ENCODE assay signal across 21 cellular contexts in the genomic region with DNA sequence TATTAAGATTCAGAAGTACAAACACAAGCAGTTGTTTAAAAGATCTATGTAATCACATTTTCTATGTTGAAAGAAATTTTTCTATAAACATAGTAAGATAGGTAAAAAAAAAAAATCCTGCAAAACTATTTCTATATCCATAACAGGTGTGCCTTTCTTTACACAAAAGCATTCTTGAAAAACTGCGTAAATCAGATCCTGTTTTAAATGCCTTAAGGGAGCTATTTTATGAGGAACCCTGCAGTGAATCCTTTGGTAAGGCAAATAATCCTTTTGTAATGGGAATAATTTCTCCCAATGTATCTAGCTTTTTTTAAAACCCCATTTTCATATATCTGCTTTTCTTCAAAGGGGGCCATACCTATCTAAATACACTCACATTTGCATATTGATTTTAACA.
A peak's percentile ranks its signal among the peaks of the same experiment; 100 is the strongest.
DNase-seq lines count a peak whose midpoint lies in the region; ATAC-seq and TF ChIP-seq lines count a peak whose summit lies in the region.
"Had no signal": no experiment of that assay in that cellular context is flagged by ENCODE, and none has a peak within 500 bp of the region (broad histone marks: within the 10 kb centered on the region; RNA-seq: fewer than 3 reads in every experiment).

No MANE protein-coding gene starts in this region.

- no peak overlapping the region for H3K4me2 ChIP-seq in GM23248 (ENCODE audit: unreplicated experiment)
- H3K4me2 ChIP-seq: BLaER1 treated with 17β-estradiol and CSF1 and Interleukin-3, amounts not matched to agents 10 nM and 100 nM had no signal

- in situ Hi-C loops in GM23248 (cut with MboI): no loop called here

- DNase-seq in NCI-H748 (lab: John Stamatoyannopoulos, UW; ENCODE audit: unreplicated experiment) (peak; percentile 28), NCI-H748 treated with DMSO at 0.1 percent for 48 hours (lab: John Stamatoyannopoulos, UW) (no peak), SK-N-MC (ENCODE audit: low read depth, low spot score) (peak; percentile 20), aorta (no peak), GM23248 (no peak)
- DNase-seq: Calu3; CD8-positive, alpha-beta T cell; DMS53; Kasumi-1; NCI-H1105 treated with DMSO at 0.1 percent for 48 hours; NCI-H1930; NCI-H446 treated with DMSO at 0.1 percent for 48 hours; RPMI8226; SHP77 treated with DMSO at 0.1 percent for 48 hours; T-helper 1 cell had no signal

- no peaks in the 10 kb centered on the region for H3F3A ChIP-seq in GM23248 (ENCODE audit: insufficient read depth)

- H3K9me3 ChIP-seq in HEK293 (ENCODE audit: control insufficient read depth, insufficient read depth, low read depth, low read length) (no peaks in the 10 kb centered on the region), SK-N-MC (ENCODE audit: low read depth, low read length) (no peaks in the 10 kb centered on the region), iPS-20b (ENCODE audit: insufficient read depth, low read depth, low read length) (no peaks in the 10 kb centered on the region), aorta (ENCODE audit: control insufficient read depth, low read length) (no peaks in the 10 kb centered on the region), GM23248 (ENCODE audit: low read depth) (no peaks in the 10 kb centered on the region)
- H3K9me3 ChIP-seq: BLaER1 treated with 17β-estradiol and CSF1 and Interleukin-3, amounts not matched to agents 10 nM and 100 nM; HAP-1 had no signal

- WGBS in aorta, 2 donors: 99 to 100% methylated on average over 1 of the region's 1 CpG
- WGBS in GM23248 (ENCODE audit: low coverage in 1 of 2, low lambda C conversion rate in 2 of 2, missing lambda C conversion rate in 2 of 2), 2 experiments: 93 to 98% methylated on average over 1 of the region's 1 CpG

- H4K20me1 ChIP-seq in GM23248 (ENCODE audit: insufficient read depth): no peaks in the 10 kb centered on the region
- H4K20me1 ChIP-seq: BLaER1 treated with 17β-estradiol and CSF1 and Interleukin-3, amounts not matched to agents 10 nM and 100 nM had no signal

- no peaks in the 10 kb centered on the region for H3K9me2 ChIP-seq in GM23248 (ENCODE audit: insufficient read depth)

- CTCF ChIA-PET in HEK293 (lab: Yijun Ruan, JAX): interaction anchor here (0.5 to 1.1 kb wide), 4 partner anchors 9 to 480 kb away, joined by 3 to 4 read pairs (median 4); no protein-coding TSS in a partner anchor

- H3K36me3 ChIP-seq in HEK293 (ENCODE audit: control insufficient read depth in 2 of 2, insufficient read depth in 1 of 2, low read length in 2 of 2): peaks cover 15 to 21% of the 10 kb centered on the region in 2 experiments
- peaks cover 29% of the 10 kb centered on the region for H3K36me3 ChIP-seq in SK-N-MC (ENCODE audit: insufficient read depth, low read length)
- H3K36me3 ChIP-seq in iPS-20b (ENCODE audit: insufficient read depth, low read depth, low read length): peaks cover 71% of the 10 kb centered on the region
- peaks cover 2 to 6% of the 10 kb centered on the region in 2 donors for H3K36me3 ChIP-seq in aorta (ENCODE audit: control insufficient read depth in 1 of 2, insufficient read depth in 2 of 2, low read length in 1 of 2)
- peaks cover 9% of the 10 kb centered on the region; the same call in 1 of the 2 replicates for H3K36me3 ChIP-seq in GM23248 (ENCODE audit: low read depth)

- H3K27me3 ChIP-seq in iPS-20b (ENCODE audit: insufficient read depth, low read length) (no peaks in the 10 kb centered on the region), aorta (ENCODE audit: control insufficient read depth in 1 of 2, insufficient read depth in 2 of 2, low read length in 1 of 2) (no peaks in the 10 kb centered on the region), GM23248 (replicated peaks; ENCODE audit: insufficient read depth) (no peaks in the 10 kb centered on the region)
- H3K27me3 ChIP-seq: BLaER1 treated with 17β-estradiol and CSF1 and Interleukin-3, amounts not matched to agents 10 nM and 100 nM had no signal

- ATAC-seq in aorta (ENCODE audit: low FRiP score) (no peak), HG03521 (IDR thresholded peaks at IDR 0.05; ENCODE audit: unreplicated experiment) (no peak)
- ATAC-seq: CD8-positive, alpha-beta T cell had no signal

- H3K4me1 ChIP-seq in HEK293 (ENCODE audit: control insufficient read depth, insufficient read depth, low read length): peaks cover 9% of the 10 kb centered on the region
- H3K4me1 ChIP-seq in iPS-20b (ENCODE audit: insufficient read depth, low read length): peaks cover 29% of the 10 kb centered on the region
- H3K4me1 ChIP-seq in aorta (ENCODE audit: control insufficient read depth in 1 of 2, insufficient read depth in 2 of 2, low read length in 2 of 2): no peaks in the 10 kb centered on the region
- H3K4me1 ChIP-seq in GM23248 (ENCODE audit: insufficient read depth): peaks cover 10% of the 10 kb centered on the region

- intact Hi-C loops in aorta (cut with DNase I): no loop called here

- H3K4me3 ChIP-seq in HEK293 (ENCODE audit: low read depth, low read length) (no peak overlapping the region), SK-N-MC (no peak overlapping the region), iPS-20b (ENCODE audit: low read length) (peak overlapping the region; percentile 38), aorta (ENCODE audit: low read length in 2 of 2) (no peak overlapping the region), GM23248 (no peak overlapping the region)
- H3K4me3 ChIP-seq: BLaER1 treated with 17β-estradiol and CSF1 and Interleukin-3, amounts not matched to agents 10 nM and 100 nM; HAP-1 had no signal

- no peak for TF ChIP-seq CTCF in HEK293 (tag by site-specific recombination; IDR thresholded peaks at IDR 0.05)

- POLR2A ChIA-PET in HEK293 (lab: Yijun Ruan, JAX): no interaction called here

- no peak overlapping the region for H3K27ac ChIP-seq in HEK293 (ENCODE audit: extremely low read depth, low read depth, low read length)
- H3K27ac ChIP-seq in SK-N-MC: no peak overlapping the region
- H3K27ac ChIP-seq in iPS-20b (ENCODE audit: low read length): no peak overlapping the region
- H3K27ac ChIP-seq in aorta (ENCODE audit: low read depth in 1 of 2, low read length in 2 of 2): no peak overlapping the region
- H3K27ac ChIP-seq in GM23248: no peak overlapping the region
- H3K27ac ChIP-seq: BLaER1 treated with 17β-estradiol and CSF1 and Interleukin-3, amounts not matched to agents 10 nM and 100 nM; HL-60 had no signal

- H3K79me2 ChIP-seq in GM23248 (ENCODE audit: insufficient read depth): no peaks in the 10 kb centered on the region

- no peak overlapping the region for H2AFZ ChIP-seq in GM23248

- H3K9ac ChIP-seq in SK-N-MC (ENCODE audit: insufficient read length) (no peak overlapping the region), iPS-20b (ENCODE audit: low read depth, low read length) (peak overlapping the region; percentile 41; the same call in 1 of the 2 replicates), GM23248 (no peak overlapping the region)
- H3K9ac ChIP-seq: BLaER1 treated with 17β-estradiol and CSF1 and Interleukin-3, amounts not matched to agents 10 nM and 100 nM had no signal

TF ChIP-seq in HEK293, 187 proteins besides CTCF, POLR2A, EP300 and RAD21 (continues in another document):
- TF ChIP-seq TCF7L2 (IDR thresholded peaks at IDR 0.05; ENCODE audit: borderline replicate concordance, low read depth, low read length): 0 out of 2 replicates have a peak, but pooled peaks have one; percentile 38
- TF ChIP-seq GLIS1 (tag by site-specific recombination; IDR thresholded peaks at IDR 0.05): peak; percentile 77
- TF ChIP-seq, protein P1, sequence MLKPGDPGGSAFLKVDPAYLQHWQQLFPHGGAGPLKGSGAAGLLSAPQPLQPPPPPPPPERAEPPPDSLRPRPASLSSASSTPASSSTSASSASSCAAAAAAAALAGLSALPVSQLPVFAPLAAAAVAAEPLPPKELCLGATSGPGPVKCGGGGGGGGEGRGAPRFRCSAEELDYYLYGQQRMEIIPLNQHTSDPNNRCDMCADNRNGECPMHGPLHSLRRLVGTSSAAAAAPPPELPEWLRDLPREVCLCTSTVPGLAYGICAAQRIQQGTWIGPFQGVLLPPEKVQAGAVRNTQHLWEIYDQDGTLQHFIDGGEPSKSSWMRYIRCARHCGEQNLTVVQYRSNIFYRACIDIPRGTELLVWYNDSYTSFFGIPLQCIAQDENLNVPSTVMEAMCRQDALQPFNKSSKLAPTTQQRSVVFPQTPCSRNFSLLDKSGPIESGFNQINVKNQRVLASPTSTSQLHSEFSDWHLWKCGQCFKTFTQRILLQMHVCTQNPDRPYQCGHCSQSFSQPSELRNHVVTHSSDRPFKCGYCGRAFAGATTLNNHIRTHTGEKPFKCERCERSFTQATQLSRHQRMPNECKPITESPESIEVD (tag by site-specific recombination; IDR thresholded peaks at IDR 0.05): peak; percentile 86
- TF ChIP-seq, protein P2, sequence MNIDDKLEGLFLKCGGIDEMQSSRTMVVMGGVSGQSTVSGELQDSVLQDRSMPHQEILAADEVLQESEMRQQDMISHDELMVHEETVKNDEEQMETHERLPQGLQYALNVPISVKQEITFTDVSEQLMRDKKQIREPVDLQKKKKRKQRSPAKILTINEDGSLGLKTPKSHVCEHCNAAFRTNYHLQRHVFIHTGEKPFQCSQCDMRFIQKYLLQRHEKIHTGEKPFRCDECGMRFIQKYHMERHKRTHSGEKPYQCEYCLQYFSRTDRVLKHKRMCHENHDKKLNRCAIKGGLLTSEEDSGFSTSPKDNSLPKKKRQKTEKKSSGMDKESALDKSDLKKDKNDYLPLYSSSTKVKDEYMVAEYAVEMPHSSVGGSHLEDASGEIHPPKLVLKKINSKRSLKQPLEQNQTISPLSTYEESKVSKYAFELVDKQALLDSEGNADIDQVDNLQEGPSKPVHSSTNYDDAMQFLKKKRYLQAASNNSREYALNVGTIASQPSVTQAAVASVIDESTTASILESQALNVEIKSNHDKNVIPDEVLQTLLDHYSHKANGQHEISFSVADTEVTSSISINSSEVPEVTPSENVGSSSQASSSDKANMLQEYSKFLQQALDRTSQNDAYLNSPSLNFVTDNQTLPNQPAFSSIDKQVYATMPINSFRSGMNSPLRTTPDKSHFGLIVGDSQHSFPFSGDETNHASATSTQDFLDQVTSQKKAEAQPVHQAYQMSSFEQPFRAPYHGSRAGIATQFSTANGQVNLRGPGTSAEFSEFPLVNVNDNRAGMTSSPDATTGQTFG (tag by site-specific recombination; IDR thresholded peaks at IDR 0.05; ENCODE audit: borderline replicate concordance): no peak
- no peak for TF ChIP-seq REPIN1 (tag by site-specific recombination; IDR thresholded peaks at IDR 0.05; ENCODE audit: low read depth)
- 0 out of 2 replicates have a peak, but pooled peaks have one; percentile 8 for TF ChIP-seq IKZF3 (tag by site-specific recombination; IDR thresholded peaks at IDR 0.05)
- TF ChIP-seq ZXDB (tag by site-specific recombination; IDR thresholded peaks at IDR 0.05): no peak

Comparison
In these comparisons a context has a peak if more than half of its experiments do, and no peak if none do; other contexts are left out.
1. DNase-seq: peak in NCI-H748 (single experiment) and SK-N-MC (single experiment); none in NCI-H748 treated with DMSO at 0.1 percent for 48 hours (single experiment), aorta (0 of 2) and GM23248 (single experiment).